ENCODE assay signal across 34 cellular contexts in genomic region chr11:120867988-120868387, GRCh38.
"Had no signal": no experiment of that assay in that cellular context is flagged by ENCODE, and none has a peak within 500 bp of the region (broad histone marks: within the 10 kb centered on the region; RNA-seq: fewer than 3 reads in every experiment).

No MANE protein-coding gene starts in this region.

- H3K9me3 Mint-ChIP-seq: activated CD4-positive, alpha-beta memory T cell treated with anti-CD3 and anti-CD28 coated beads for 36 hours; activated CD4-positive, alpha-beta T cell treated with anti-CD3 and anti-CD28 coated beads, Interleukin-2, amount 10 ng/mL, durations not matched to agents 24 days and 14 days; activated naive CD4-positive, alpha-beta T cell treated with anti-CD3 and anti-CD28 coated beads, Interleukin-2, amount 10 ng/mL, durations not matched to agents 7 days and 5 days; activated naive CD8-positive, alpha-beta T cell treated with anti-CD3 and anti-CD28 coated beads, Interleukin-2, amount 10 ng/mL, durations not matched to agents 7 days and 5 days; activated T-helper 1 cell treated with anti-CD3 and anti-CD28 coated beads, Interleukin-12 subunit alpha, Interleukin-12 subunit beta, Interleukin-2, Interleukin-4 antibody, amounts not matched to agents 30 ng/mL and 10 ng/mL and 1 ng/mL, durations not matched to agents 14 hours and 24 hours and 36 hours; dendritic cell treated with granulocyte-macrophage colony-stimulating factor and Interleukin-4, amounts not matched to agents 40 ng/mL and 50 ng/mL, for 4 days; neural progenitor cell; stimulated activated effector memory CD8-positive, alpha-beta T cell treated with anti-CD3 and anti-CD28 coated beads, Interleukin-12 subunit alpha, Interleukin-12 subunit beta, amount 100 ng/mL, for 72 hours; stimulated activated naive CD8-positive, alpha-beta T cell treated with anti-CD3 and anti-CD28 coated beads, Interleukin-15, Interleukin-2, amounts not matched to agents 100 ng/mL and 50 ng/mL, for 24 hours; T-helper 1 cell treated with Interleukin-12 subunit alpha and Interleukin-12 subunit beta and Interleukin-4 antibody, amounts not matched to agents 30 μg/mL and 1 μg/mL, for 36 hours; type B pancreatic cell had no signal

- H2AFZ ChIP-seq: neural progenitor cell, parathyroid adenoma had no signal

- H3K4me2 ChIP-seq: neural progenitor cell had no signal

- H3K4me3 Mint-ChIP-seq: activated CD4-positive, alpha-beta memory T cell treated with anti-CD3 and anti-CD28 coated beads for 36 hours; activated CD4-positive, alpha-beta T cell treated with anti-CD3 and anti-CD28 coated beads, Interleukin-2, amount 10 ng/mL, durations not matched to agents 24 days and 14 days; activated naive CD4-positive, alpha-beta T cell treated with anti-CD3 and anti-CD28 coated beads, Interleukin-2, amount 10 ng/mL, durations not matched to agents 7 days and 5 days; activated naive CD8-positive, alpha-beta T cell treated with anti-CD3 and anti-CD28 coated beads, Interleukin-2, amount 10 ng/mL, durations not matched to agents 7 days and 5 days; activated T-helper 1 cell treated with anti-CD3 and anti-CD28 coated beads, Interleukin-12 subunit alpha, Interleukin-12 subunit beta, Interleukin-2, Interleukin-4 antibody, amounts not matched to agents 30 ng/mL and 10 ng/mL and 1 ng/mL, durations not matched to agents 14 hours and 24 hours and 36 hours; dendritic cell treated with granulocyte-macrophage colony-stimulating factor and Interleukin-4, amounts not matched to agents 40 ng/mL and 50 ng/mL, for 4 days; neural progenitor cell; stimulated activated effector memory CD8-positive, alpha-beta T cell treated with anti-CD3 and anti-CD28 coated beads, Interleukin-12 subunit alpha, Interleukin-12 subunit beta, amount 100 ng/mL, for 72 hours; stimulated activated naive CD8-positive, alpha-beta T cell treated with anti-CD3 and anti-CD28 coated beads, Interleukin-15, Interleukin-2, amounts not matched to agents 100 ng/mL and 50 ng/mL, for 24 hours; T-helper 1 cell treated with Interleukin-12 subunit alpha and Interleukin-12 subunit beta and Interleukin-4 antibody, amounts not matched to agents 30 μg/mL and 1 μg/mL, for 36 hours; type B pancreatic cell had no signal

- H3K36me3 ChIP-seq: ascending aorta, esophagus squamous epithelium, gastrocnemius medialis, neural progenitor cell, sigmoid colon, uterus, WERI-Rb-1 had no signal

- DNase-seq: activated CD4-positive, alpha-beta memory T cell treated with anti-CD3 and anti-CD28 coated beads for 36 hours; activated CD4-positive, alpha-beta T cell treated with anti-CD3 and anti-CD28 coated beads, Interleukin-2, amount 10 ng/mL, durations not matched to agents 24 days and 14 days; activated CD4-positive, CD25-positive, alpha-beta regulatory T cell treated with anti-CD3 and anti-CD28 coated beads, Interleukin-2, amount 50 U/mL, for 72 hours; activated CD8-positive, alpha-beta memory T cell treated with anti-CD3 and anti-CD28 coated beads, Interleukin-2, amount 50 U/mL, for 4 hours; activated gamma-delta T cell; activated naive CD4-positive, alpha-beta T cell treated with anti-CD3 and anti-CD28 coated beads, Interleukin-2, amount 10 ng/mL, durations not matched to agents 7 days and 5 days; activated naive CD8-positive, alpha-beta T cell treated with anti-CD3 and anti-CD28 coated beads, Interleukin-2, amount 10 ng/mL, durations not matched to agents 7 days and 5 days; activated T-cell treated with anti-CD3 and anti-CD28 coated beads, Interleukin-2, amount 50 U/mL, for 1 hour; central memory CD4-positive, alpha-beta T cell; esophagus squamous epithelium; gastrocnemius medialis; glutamatergic neuron; left colon; mammary epithelial cell; midbrain; naive thymus-derived CD4-positive, alpha-beta T cell; occipital lobe; psoas muscle; sigmoid colon; small intestine; stimulated activated CD4-positive, alpha-beta T cell treated with anti-CD3 and anti-CD28 coated beads, Interleukin-4, amount 100 ng/mL, for 24 hours; T-helper 9 cell; uterus; WERI-Rb-1 had no signal

- H3K4me3 ChIP-seq: ascending aorta, esophagus squamous epithelium, gastrocnemius medialis, neural progenitor cell, psoas muscle, sigmoid colon, uterus had no signal

- H3K27ac Mint-ChIP-seq: activated CD4-positive, alpha-beta memory T cell treated with anti-CD3 and anti-CD28 coated beads for 36 hours; activated CD4-positive, alpha-beta T cell treated with anti-CD3 and anti-CD28 coated beads, Interleukin-2, amount 10 ng/mL, durations not matched to agents 24 days and 14 days; activated naive CD4-positive, alpha-beta T cell treated with anti-CD3 and anti-CD28 coated beads, Interleukin-2, amount 10 ng/mL, durations not matched to agents 7 days and 5 days; activated naive CD8-positive, alpha-beta T cell treated with anti-CD3 and anti-CD28 coated beads, Interleukin-2, amount 10 ng/mL, durations not matched to agents 7 days and 5 days; activated T-helper 1 cell treated with anti-CD3 and anti-CD28 coated beads, Interleukin-12 subunit alpha, Interleukin-12 subunit beta, Interleukin-2, Interleukin-4 antibody, amounts not matched to agents 30 ng/mL and 10 ng/mL and 1 ng/mL, durations not matched to agents 14 hours and 24 hours and 36 hours; dendritic cell treated with granulocyte-macrophage colony-stimulating factor and Interleukin-4, amounts not matched to agents 40 ng/mL and 50 ng/mL, for 4 days; naive thymus-derived CD4-positive, alpha-beta T cell; neural progenitor cell; stimulated activated effector memory CD8-positive, alpha-beta T cell treated with anti-CD3 and anti-CD28 coated beads, Interleukin-12 subunit alpha, Interleukin-12 subunit beta, amount 100 ng/mL, for 72 hours; T-helper 1 cell treated with Interleukin-12 subunit alpha and Interleukin-12 subunit beta and Interleukin-4 antibody, amounts not matched to agents 30 μg/mL and 1 μg/mL, for 36 hours; type B pancreatic cell had no signal

- H3K27me3 ChIP-seq: ascending aorta, gastrocnemius medialis, uterus had no signal

- H3K9me3 ChIP-seq: ascending aorta, esophagus squamous epithelium, gastrocnemius medialis, psoas muscle, sigmoid colon, uterus had no signal

- H3K27me3 Mint-ChIP-seq: activated CD4-positive, alpha-beta T cell treated with anti-CD3 and anti-CD28 coated beads, Interleukin-2, amount 10 ng/mL, durations not matched to agents 24 days and 14 days had no signal

- H3K4me1 Mint-ChIP-seq: activated CD4-positive, alpha-beta T cell treated with anti-CD3 and anti-CD28 coated beads, Interleukin-2, amount 10 ng/mL, durations not matched to agents 24 days and 14 days; activated naive CD4-positive, alpha-beta T cell treated with anti-CD3 and anti-CD28 coated beads, Interleukin-2, amount 10 ng/mL, durations not matched to agents 7 days and 5 days; activated naive CD8-positive, alpha-beta T cell treated with anti-CD3 and anti-CD28 coated beads, Interleukin-2, amount 10 ng/mL, durations not matched to agents 7 days and 5 days; stimulated activated effector memory CD8-positive, alpha-beta T cell treated with anti-CD3 and anti-CD28 coated beads, Interleukin-12 subunit alpha, Interleukin-12 subunit beta, amount 100 ng/mL, for 72 hours had no signal

- ATAC-seq: gastrocnemius medialis; left colon; naive thymus-derived CD4-positive, alpha-beta T cell; psoas muscle; stimulated activated effector memory CD8-positive, alpha-beta T cell treated with anti-CD3 and anti-CD28 coated beads, Interleukin-12 subunit alpha, Interleukin-12 subunit beta, amount 100 ng/mL, for 72 hours had no signal

- H3K36me3 Mint-ChIP-seq: activated CD4-positive, alpha-beta memory T cell treated with anti-CD3 and anti-CD28 coated beads for 36 hours; activated naive CD4-positive, alpha-beta T cell treated with anti-CD3 and anti-CD28 coated beads, Interleukin-2, amount 10 ng/mL, durations not matched to agents 7 days and 5 days; activated naive CD8-positive, alpha-beta T cell treated with anti-CD3 and anti-CD28 coated beads, Interleukin-2, amount 10 ng/mL, durations not matched to agents 7 days and 5 days; naive thymus-derived CD4-positive, alpha-beta T cell; neural progenitor cell; stimulated activated effector memory CD8-positive, alpha-beta T cell treated with anti-CD3 and anti-CD28 coated beads, Interleukin-12 subunit alpha, Interleukin-12 subunit beta, amount 100 ng/mL, for 72 hours; type B pancreatic cell had no signal

- H3K79me2 ChIP-seq: parathyroid adenoma had no signal

- H3K4me1 ChIP-seq: ascending aorta, esophagus squamous epithelium, gastrocnemius medialis, neural progenitor cell, parathyroid adenoma, psoas muscle, sigmoid colon, uterus had no signal

- H3K27ac ChIP-seq: ascending aorta, epithelial cell of prostate, esophagus squamous epithelium, gastrocnemius medialis, neural progenitor cell, parathyroid adenoma, psoas muscle, sigmoid colon, uterus, WERI-Rb-1 had no signal
